26 cellular contexts compared by ENCODE assay signal in genomic region chr6:25946631-25947030, GRCh38. TPM values are rescaled to one million over a fixed set of nuclear protein-coding genes. Genes with fewer than 3 reads are reported as not detected.
A peak's percentile ranks its signal among the peaks of the same experiment; 100 is the strongest.
DNase-seq lines count a peak whose midpoint lies in the region; ATAC-seq and TF ChIP-seq lines count a peak whose summit lies in the region.
"Had no signal": no experiment of that assay in that cellular context is flagged by ENCODE, and none has a peak within 500 bp of the region (broad histone marks: within the 10 kb centered on the region; RNA-seq: fewer than 3 reads in every experiment).

No MANE protein-coding gene starts in this region.

- H3K4me3 ChIP-seq in CD4-positive, alpha-beta memory T cell (ENCODE audit: low read length in 2 of 2), result no peak overlapping the region
- H3K4me3 ChIP-seq: BLaER1, GM12878, SJSA1 had no signal

- no peaks in the 10 kb centered on the region for H3K36me3 ChIP-seq in CD4-positive, alpha-beta memory T cell (ENCODE audit: insufficient read depth, low read length)
- H3K36me3 ChIP-seq: BLaER1, SJSA1 had no signal

- intact Hi-C loops in CD4-positive, alpha-beta memory T cell (cut with micrococcal nuclease), result no loop called here
- intact Hi-C loops in activated CD4-positive, alpha-beta memory T cell treated with anti-CD3 and anti-CD28 coated beads for 36 hours (cut with micrococcal nuclease), result loop anchor here (5.0 kb wide), 1 partner anchor 34 kb away; no protein-coding TSS in a partner anchor

- no peak overlapping the region for H3K27ac ChIP-seq in CD4-positive, alpha-beta memory T cell (ENCODE audit: low read depth, low read length)
- H3K27ac ChIP-seq: BLaER1, HL-60, SJSA1 had no signal

- no peak overlapping the region for H3K27ac Mint-ChIP-seq in activated CD4-positive, alpha-beta T cell treated with anti-CD3 and anti-CD28 coated beads, Interleukin-2, amount 10 ng/mL, durations not matched to agents 7 days and 5 days
- H3K27ac Mint-ChIP-seq in CD4-positive, alpha-beta memory T cell, result peak overlapping the region in 3 of 7 donors; percentile 85 to 87 (median 87)
- peak overlapping the region; percentile 6 for H3K27ac Mint-ChIP-seq in activated CD4-positive, alpha-beta memory T cell treated with anti-CD3 and anti-CD28 coated beads for 36 hours
- H3K27ac Mint-ChIP-seq in central memory CD8-positive, alpha-beta T cell (ENCODE audit: low read depth), result peak overlapping the region; percentile 9
- H3K27ac Mint-ChIP-seq: CD4-positive, CD25-positive, alpha-beta regulatory T cell had no signal

- POLR2A ChIA-PET in activated CD4-positive, alpha-beta T cell treated with anti-CD3 and anti-CD28 coated beads, Interleukin-2, amount 10 ng/mL, durations not matched to agents 7 days and 5 days (lab: Charles Lee), result no interaction called here
- POLR2A ChIA-PET in CD4-positive, alpha-beta memory T cell (lab: Charles Lee; ENCODE audit: partially characterized antibody), result interaction anchor here (0.7 to 1.3 kb wide), 3 partner anchors 14 to 65 kb away, joined by 3 to 5 read pairs (median 3); partner anchors contain the start of gene TRIM38
- POLR2A ChIA-PET in activated CD4-positive, alpha-beta memory T cell treated with anti-CD3 and anti-CD28 coated beads for 36 hours (lab: Charles Lee), result no interaction called here

- H3K4me1 Mint-ChIP-seq in activated CD4-positive, alpha-beta T cell treated with anti-CD3 and anti-CD28 coated beads, Interleukin-2, amount 10 ng/mL, durations not matched to agents 7 days and 5 days, result peaks cover 29% of the 10 kb centered on the region
- H3K4me1 Mint-ChIP-seq in CD4-positive, alpha-beta memory T cell, result peaks cover 11 to 23% (median 17%) of the 10 kb centered on the region in 4 donors
- H3K4me1 Mint-ChIP-seq in activated CD4-positive, alpha-beta memory T cell treated with anti-CD3 and anti-CD28 coated beads for 36 hours (ENCODE audit: low read depth), result peaks cover 25% of the 10 kb centered on the region
- peaks cover 11% of the 10 kb centered on the region for H3K4me1 Mint-ChIP-seq in central memory CD8-positive, alpha-beta T cell

- H3K9me3 Mint-ChIP-seq in activated CD4-positive, alpha-beta T cell treated with anti-CD3 and anti-CD28 coated beads, Interleukin-2, amount 10 ng/mL, durations not matched to agents 7 days and 5 days, result peaks cover 14% of the 10 kb centered on the region
- H3K9me3 Mint-ChIP-seq in CD4-positive, alpha-beta memory T cell, result peaks cover 0 to 10% (median 2%) of the 10 kb centered on the region in 8 donors
- peaks cover 11% of the 10 kb centered on the region for H3K9me3 Mint-ChIP-seq in activated CD4-positive, alpha-beta memory T cell treated with anti-CD3 and anti-CD28 coated beads for 36 hours
- no peaks in the 10 kb centered on the region for H3K9me3 Mint-ChIP-seq in central memory CD8-positive, alpha-beta T cell

- CTCF ChIA-PET in activated CD4-positive, alpha-beta T cell treated with anti-CD3 and anti-CD28 coated beads, Interleukin-2, amount 10 ng/mL, durations not matched to agents 7 days and 5 days (lab: Charles Lee), result interaction anchor here (0.9 to 1.6 kb wide), 2 partner anchors 15 to 46 kb away, joined by 4 to 5 read pairs; no protein-coding TSS in a partner anchor
- CTCF ChIA-PET in CD4-positive, alpha-beta memory T cell (lab: Charles Lee; ENCODE audit: partially characterized antibody), result interaction anchor here (0.6 to 1.8 kb wide), 3 partner anchors 57 to 227 kb away, joined by 3 to 5 read pairs (median 4); no protein-coding TSS in a partner anchor
- CTCF ChIA-PET in activated CD4-positive, alpha-beta memory T cell treated with anti-CD3 and anti-CD28 coated beads for 36 hours (lab: Charles Lee), result interaction anchor here (0.6 to 0.9 kb wide), 4 partner anchors 14 to 159 kb away, joined by 3 to 4 read pairs (median 4); no protein-coding TSS in a partner anchor

- H3K9me3 ChIP-seq in CD4-positive, alpha-beta memory T cell (ENCODE audit: control insufficient read depth in 1 of 2, low read length in 2 of 2), result no peaks in the 10 kb centered on the region

- H3K36me3 Mint-ChIP-seq in activated CD4-positive, alpha-beta T cell treated with anti-CD3 and anti-CD28 coated beads, Interleukin-2, amount 10 ng/mL, durations not matched to agents 7 days and 5 days (ENCODE audit: low read depth), result peaks cover 10% of the 10 kb centered on the region
- H3K36me3 Mint-ChIP-seq in CD4-positive, alpha-beta memory T cell, result no peaks in the 10 kb centered on the region
- peaks cover 7% of the 10 kb centered on the region for H3K36me3 Mint-ChIP-seq in activated CD4-positive, alpha-beta memory T cell treated with anti-CD3 and anti-CD28 coated beads for 36 hours
- peaks cover 2% of the 10 kb centered on the region for H3K36me3 Mint-ChIP-seq in central memory CD8-positive, alpha-beta T cell (ENCODE audit: insufficient read depth)
- H3K36me3 Mint-ChIP-seq: CD4-positive, CD25-positive, alpha-beta regulatory T cell; IgD-negative memory B cell had no signal

- TF ChIP-seq CTCF in GM10266 (IDR thresholded peaks at IDR 0.05; ENCODE audit: control insufficient read depth, insufficient read depth, low read depth, missing control alignments), result no peak

- H3K4me1 ChIP-seq in CD4-positive, alpha-beta memory T cell (ENCODE audit: insufficient read depth, low read length), result peaks cover 9% of the 10 kb centered on the region
- H3K4me1 ChIP-seq: BLaER1, SJSA1 had no signal

- no peaks in the 10 kb centered on the region for H3K27me3 ChIP-seq in CD4-positive, alpha-beta memory T cell (ENCODE audit: insufficient read depth, low read length)
- H3K27me3 ChIP-seq: BLaER1, SJSA1 had no signal

- peak overlapping the region; percentile 17 for H3K4me3 Mint-ChIP-seq in activated CD4-positive, alpha-beta T cell treated with anti-CD3 and anti-CD28 coated beads, Interleukin-2, amount 10 ng/mL, durations not matched to agents 7 days and 5 days
- peak overlapping the region in 5 of 8 donors; percentile 27 to 77 (median 59) for H3K4me3 Mint-ChIP-seq in CD4-positive, alpha-beta memory T cell
- H3K4me3 Mint-ChIP-seq in activated CD4-positive, alpha-beta memory T cell treated with anti-CD3 and anti-CD28 coated beads for 36 hours, result no peak overlapping the region
- no peak overlapping the region for H3K4me3 Mint-ChIP-seq in central memory CD8-positive, alpha-beta T cell
- H3K4me3 Mint-ChIP-seq: CD4-positive, CD25-positive, alpha-beta regulatory T cell had no signal

- H3K27me3 Mint-ChIP-seq in activated CD4-positive, alpha-beta T cell treated with anti-CD3 and anti-CD28 coated beads, Interleukin-2, amount 10 ng/mL, durations not matched to agents 7 days and 5 days, result peaks cover 3% of the 10 kb centered on the region
- peaks cover 0 to 2% of the 10 kb centered on the region in 2 donors for H3K27me3 Mint-ChIP-seq in CD4-positive, alpha-beta memory T cell
- peaks cover 2% of the 10 kb centered on the region for H3K27me3 Mint-ChIP-seq in activated CD4-positive, alpha-beta memory T cell treated with anti-CD3 and anti-CD28 coated beads for 36 hours
- peaks cover 12% of the 10 kb centered on the region for H3K27me3 Mint-ChIP-seq in central memory CD8-positive, alpha-beta T cell
- H3K27me3 Mint-ChIP-seq: IgD-negative memory B cell had no signal

- DNase-seq in activated CD4-positive, alpha-beta T cell treated with anti-CD3 and anti-CD28 coated beads, Interleukin-2, amount 10 ng/mL, durations not matched to agents 7 days and 5 days, result no peak
- DNase-seq in activated CD4-positive, alpha-beta T cell treated with anti-CD3 and anti-CD28 coated beads for 4 hours, result no peak
- DNase-seq in CD4-positive, alpha-beta memory T cell, result peak in 4 of 5 donors; percentile 26 to 45 (median 42)
- DNase-seq in activated CD4-positive, alpha-beta memory T cell treated with anti-CD3 and anti-CD28 coated beads for 36 hours, result no peak
- DNase-seq in central memory CD8-positive, alpha-beta T cell (ENCODE audit: low spot score in 2 of 2), result no peak
- no peak for DNase-seq in GM10266 (ENCODE audit: extremely low spot score)
- DNase-seq in NCI-H2107 treated with DMSO at 0.1 percent for 48 hours (lab: John Stamatoyannopoulos, UW; ENCODE audit: unreplicated experiment), result no peak
- DNase-seq in NCI-H524 treated with DMSO at 0.1 percent for 48 hours (lab: John Stamatoyannopoulos, UW), result no peak
- DNase-seq: CD4-positive, CD25-positive, alpha-beta regulatory T cell; NCI-H1048; NCI-H1417; NCI-H1694; NCI-H2029 treated with DMSO at 0.1 percent for 48 hours; NCI-H2227 treated with DMSO at 0.1 percent for 48 hours; NCI-H69; Right ventricle myocardium superior; RPMI8226 had no signal

- ATAC-seq in central memory CD8-positive, alpha-beta T cell (replicated peaks; ENCODE audit: extremely low read depth, poor library complexity, severe bottlenecking), result no peak
- ATAC-seq: GM12878, HCT116 had no signal

RNA-seq across cellular contexts. Expression of gene TRIM38, which starts 16.0 kb away (rescaled TPM):
- total RNA-seq in activated CD4-positive, alpha-beta T cell treated with anti-CD3 and anti-CD28 coated beads, Interleukin-2, amount 10 ng/mL, durations not matched to agents 7 days and 5 days, result 10 to 100 TPM; 25.4 to 27.6 TPM
- 10 to 100 TPM; 37.7 TPM for total RNA-seq in CD4-positive, alpha-beta memory T cell
- polyA plus RNA-seq in CD4-positive, alpha-beta memory T cell, result 10 to 100 TPM in 1 of 2 donors, 1 to 10 TPM in 1; 4.5 to 10.0 TPM
- total RNA-seq in activated CD4-positive, alpha-beta memory T cell treated with anti-CD3 and anti-CD28 coated beads for 36 hours, result 10 to 100 TPM; 29.5 to 30.8 TPM

RNA-seq across cellular contexts. Expression of gene SLC17A2, which starts 16.1 kb away (rescaled TPM):
- total RNA-seq in activated CD4-positive, alpha-beta T cell treated with anti-CD3 and anti-CD28 coated beads, Interleukin-2, amount 10 ng/mL, durations not matched to agents 7 days and 5 days, result not detected
- not detected for total RNA-seq in CD4-positive, alpha-beta memory T cell
- not detected for polyA plus RNA-seq in CD4-positive, alpha-beta memory T cell
- not detected for total RNA-seq in activated CD4-positive, alpha-beta memory T cell treated with anti-CD3 and anti-CD28 coated beads for 36 hours
- total RNA-seq: A172; CD4-positive, CD25-positive, alpha-beta regulatory T cell; GM12878; H1; NCI-H460; Right ventricle myocardium superior; SJSA1 had no signal
- polyA plus RNA-seq: CD4-positive, CD25-positive, alpha-beta regulatory T cell; GM12878; H1; IgD-negative memory B cell had no signal

Comparison
In these comparisons a context has a peak if more than half of its experiments do, and no peak if none do; other contexts are left out.
1. DNase-seq: peak in CD4-positive, alpha-beta memory T cell (4 of 5); none in activated CD4-positive, alpha-beta T cell treated with anti-CD3 and anti-CD28 coated beads, Interleukin-2, amount 10 ng/mL, durations not matched to agents 7 days and 5 days (single experiment), activated CD4-positive, alpha-beta T cell treated with anti-CD3 and anti-CD28 coated beads for 4 hours (0 of 2), activated CD4-positive, alpha-beta memory T cell treated with anti-CD3 and anti-CD28 coated beads for 36 hours (single experiment), central memory CD8-positive, alpha-beta T cell (0 of 2), GM10266 (single experiment), NCI-H2107 treated with DMSO at 0.1 percent for 48 hours (single experiment) and NCI-H524 treated with DMSO at 0.1 percent for 48 hours (single experiment).
2. H3K4me3 Mint-ChIP-seq: peak in activated CD4-positive, alpha-beta T cell treated with anti-CD3 and anti-CD28 coated beads, Interleukin-2, amount 10 ng/mL, durations not matched to agents 7 days and 5 days (single experiment) and CD4-positive, alpha-beta memory T cell (5 of 8); none in activated CD4-positive, alpha-beta memory T cell treated with anti-CD3 and anti-CD28 coated beads for 36 hours (single experiment) and central memory CD8-positive, alpha-beta T cell (single experiment).